In genomic region chr15:48645558-48646330, GRCh38 we compare ENCODE assay signal across 7 cellular contexts. TPM values are rescaled to one million over a fixed set of nuclear protein-coding genes. Genes with fewer than 3 reads are reported as not detected.
A peak's percentile ranks its signal among the peaks of the same experiment; 100 is the strongest.
DNase-seq lines count a peak whose midpoint lies in the region; ATAC-seq, FAIRE-seq and TF ChIP-seq lines count a peak whose summit lies in the region.

Gene FBN1, minus strand, starts transcription at chr15:48645709. Its CDS starts 940 bp downstream, at chr15:48644769.

- H3K4me3 ChIP-seq in GM12864 (ENCODE audit: low read depth, low read length): peak within 1 kb of the TSS; percentile 84

- intact Hi-C loops in CD4-positive, alpha-beta T cell (cut with DNase I, micrococcal nuclease): no loop called here

- H3K9me3 Mint-ChIP-seq in activated T-cell treated with anti-CD3 and anti-CD28 coated beads, Interleukin-2, amount 50 U/mL, for 4 hours: no peaks in the 10 kb centered on the region
- H3K9me3 Mint-ChIP-seq in natural killer cell treated with Interleukin-12 subunit alpha and Interleukin-12 subunit beta and Interleukin-15 and Interleukin-18, amount 100 ng/mL, for 72 hours: no peaks in the 10 kb centered on the region
- no peaks in the 10 kb centered on the region for H3K9me3 Mint-ChIP-seq in CD4-positive, alpha-beta T cell

- POLR2A ChIA-PET in CD4-positive, alpha-beta T cell (lab: Charles Lee): no interaction called here

- H3K36me3 Mint-ChIP-seq in activated T-cell treated with anti-CD3 and anti-CD28 coated beads, Interleukin-2, amount 50 U/mL, for 4 hours (ENCODE audit: insufficient read depth): no peaks in the 10 kb centered on the region
- no peaks in the 10 kb centered on the region for H3K36me3 Mint-ChIP-seq in natural killer cell treated with Interleukin-12 subunit alpha and Interleukin-12 subunit beta and Interleukin-15 and Interleukin-18, amount 100 ng/mL, for 72 hours
- no peaks in the 10 kb centered on the region for H3K36me3 Mint-ChIP-seq in CD4-positive, alpha-beta T cell (ENCODE audit: low read depth)

- DNase-seq in GM12864 (ENCODE audit: low read depth): peak; percentile 44
- peak; percentile 63 for DNase-seq in HK-2 (ENCODE audit: unreplicated experiment)
- DNase-seq in activated T-cell treated with anti-CD3 and anti-CD28 coated beads, Interleukin-2, amount 50 U/mL, for 4 hours: no peak
- DNase-seq in frontal cortex (ENCODE audit: low spot score in 2 of 2): peak; percentile 73 to 74
- DNase-seq in natural killer cell treated with Interleukin-12 subunit alpha and Interleukin-12 subunit beta and Interleukin-15 and Interleukin-18, amount 100 ng/mL, for 72 hours (ENCODE audit: low spot score): no peak
- DNase-seq in CD4-positive, alpha-beta T cell: no peak

- H3K27ac ChIP-seq in CD4-positive, alpha-beta T cell (ENCODE audit: low read depth, low read length): no peak within 1 kb of the TSS

- no peak for FAIRE-seq in frontal cortex (lab: Jason Lieb, UNC)

- H3K27me3 ChIP-seq in CD4-positive, alpha-beta T cell (ENCODE audit: control insufficient read depth, insufficient read depth, low read length): peaks cover 41% of the 10 kb centered on the region

- peaks cover 6% of the 10 kb centered on the region for H3K4me1 Mint-ChIP-seq in activated T-cell treated with anti-CD3 and anti-CD28 coated beads, Interleukin-2, amount 50 U/mL, for 4 hours (ENCODE audit: low read depth)
- H3K4me1 Mint-ChIP-seq in natural killer cell treated with Interleukin-12 subunit alpha and Interleukin-12 subunit beta and Interleukin-15 and Interleukin-18, amount 100 ng/mL, for 72 hours (ENCODE audit: low read depth in 2 of 2): no peaks in the 10 kb centered on the region
- H3K4me1 Mint-ChIP-seq in CD4-positive, alpha-beta T cell (ENCODE audit: low read depth): no peaks in the 10 kb centered on the region

- CTCF ChIA-PET in CD4-positive, alpha-beta T cell (lab: Charles Lee): no interaction called here

- peaks cover 34% of the 10 kb centered on the region for H3K27me3 Mint-ChIP-seq in activated T-cell treated with anti-CD3 and anti-CD28 coated beads, Interleukin-2, amount 50 U/mL, for 4 hours (ENCODE audit: low read depth)
- H3K27me3 Mint-ChIP-seq in natural killer cell treated with Interleukin-12 subunit alpha and Interleukin-12 subunit beta and Interleukin-15 and Interleukin-18, amount 100 ng/mL, for 72 hours: peaks cover 28 to 41% of the 10 kb centered on the region in 2 donors
- peaks cover 54% of the 10 kb centered on the region for H3K27me3 Mint-ChIP-seq in CD4-positive, alpha-beta T cell

- H3K27ac Mint-ChIP-seq in natural killer cell treated with Interleukin-12 subunit alpha and Interleukin-12 subunit beta and Interleukin-15 and Interleukin-18, amount 100 ng/mL, for 72 hours: no peak within 1 kb of the TSS
- H3K27ac Mint-ChIP-seq in CD4-positive, alpha-beta T cell: no peak within 1 kb of the TSS

- TF ChIP-seq CTCF in GM12864 (IDR thresholded peaks at IDR 0.05; ENCODE audit: low read depth, low read length, missing control alignments): no peak
- TF ChIP-seq CTCF in CD4-positive, alpha-beta T cell (IDR thresholded peaks at IDR 0.05): no peak

- H3K4me3 Mint-ChIP-seq in activated T-cell treated with anti-CD3 and anti-CD28 coated beads, Interleukin-2, amount 50 U/mL, for 4 hours: peak within 1 kb of the TSS; percentile 54
- peak within 1 kb of the TSS; percentile 44 for H3K4me3 Mint-ChIP-seq in natural killer cell treated with Interleukin-12 subunit alpha and Interleukin-12 subunit beta and Interleukin-15 and Interleukin-18, amount 100 ng/mL, for 72 hours
- H3K4me3 Mint-ChIP-seq in CD4-positive, alpha-beta T cell: no peak within 1 kb of the TSS

- ATAC-seq in GM21367 (IDR thresholded peaks at IDR 0.05; ENCODE audit: unreplicated experiment): peak; percentile 54
- ATAC-seq in activated T-cell treated with anti-CD3 and anti-CD28 coated beads, Interleukin-2, amount 50 U/mL, for 4 hours: peak; percentile 46 to 57
- peak; percentile 55 to 72 for ATAC-seq in natural killer cell treated with Interleukin-12 subunit alpha and Interleukin-12 subunit beta and Interleukin-15 and Interleukin-18, amount 100 ng/mL, for 72 hours
- ATAC-seq in CD4-positive, alpha-beta T cell (ENCODE audit: poor library complexity): no peak

- no peaks in the 10 kb centered on the region for H3K9me3 ChIP-seq in CD4-positive, alpha-beta T cell (ENCODE audit: control insufficient read depth, low read length)

RNA-seq across cellular contexts. Expression of gene FBN1, which starts in this region (rescaled TPM):
- total RNA-seq in activated T-cell treated with anti-CD3 and anti-CD28 coated beads, Interleukin-2, amount 50 U/mL, for 4 hours: under 1 TPM; 0.22 to 0.38 (median 0.24) TPM
- 18.8 TPM for total RNA-seq in frontal cortex
- total RNA-seq in natural killer cell treated with Interleukin-12 subunit alpha and Interleukin-12 subunit beta and Interleukin-15 and Interleukin-18, amount 100 ng/mL, for 72 hours: under 1 TPM; 0.29 to 0.59 TPM
- total RNA-seq in CD4-positive, alpha-beta T cell: under 1 TPM; 0.11 to 0.25 TPM

Comparison
In these comparisons a context has a peak if more than half of its experiments do, and no peak if none do; other contexts are left out.
1. RNA of gene FBN1 (total RNA-seq): 18.8 TPM in frontal cortex (single experiment); 0.29 to 0.59 TPM in natural killer cell treated with Interleukin-12 subunit alpha and Interleukin-12 subunit beta and Interleukin-15 and Interleukin-18, amount 100 ng/mL, for 72 hours, 0.11 to 0.25 TPM in CD4-positive, alpha-beta T cell and 0.22 to 0.38 TPM in activated T-cell treated with anti-CD3 and anti-CD28 coated beads, Interleukin-2, amount 50 U/mL, for 4 hours; every median in the first group is over 10 times any median in the second.
2. Peak in ATAC-seq in activated T-cell treated with anti-CD3 and anti-CD28 coated beads, Interleukin-2, amount 50 U/mL, for 4 hours; RNA of the gene not detected or under 1 TPM.
3. Peak in ATAC-seq in natural killer cell treated with Interleukin-12 subunit alpha and Interleukin-12 subunit beta and Interleukin-15 and Interleukin-18, amount 100 ng/mL, for 72 hours; RNA of the gene not detected or under 1 TPM.
4. DNase-seq: peak in GM12864 (single experiment), HK-2 (single experiment) and frontal cortex (2 of 2); none in activated T-cell treated with anti-CD3 and anti-CD28 coated beads, Interleukin-2, amount 50 U/mL, for 4 hours (single experiment), natural killer cell treated with Interleukin-12 subunit alpha and Interleukin-12 subunit beta and Interleukin-15 and Interleukin-18, amount 100 ng/mL, for 72 hours (single experiment) and CD4-positive, alpha-beta T cell (0 of 10).